Comparison of ENCODE assay signal across 27 cellular contexts in the genomic region with DNA sequence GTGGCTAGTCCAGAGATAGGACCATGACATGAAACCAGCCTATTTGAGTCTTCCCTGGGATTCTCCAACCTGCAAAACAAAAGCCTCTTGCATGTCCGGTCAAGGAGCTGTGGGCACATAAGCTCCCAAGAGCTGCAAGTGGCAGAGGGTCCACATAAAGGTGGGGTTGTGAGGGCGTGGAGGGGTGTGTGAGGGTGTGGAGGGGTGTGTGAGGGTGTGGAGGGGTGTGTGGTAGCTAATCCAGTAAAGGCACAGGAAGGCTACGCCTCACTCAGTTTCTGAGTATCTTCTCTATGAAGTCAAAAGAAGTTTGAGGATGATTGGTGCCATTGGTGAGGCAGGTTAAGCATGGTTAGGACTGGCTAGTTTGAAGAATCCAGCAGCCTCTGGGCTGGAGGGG.
"Had no signal": no experiment of that assay in that cellular context is flagged by ENCODE, and none has a peak within 500 bp of the region (broad histone marks: within the 10 kb centered on the region; RNA-seq: fewer than 3 reads in every experiment).

No MANE protein-coding gene starts in this region.

- H3K36me3 ChIP-seq: stomach, suprapubic skin, thoracic aorta, thyroid gland, tibial artery, tibial nerve, transverse colon, upper lobe of left lung, upper lobe of right lung, uterus, vagina had no signal

- H3K9me3 ChIP-seq: stomach, suprapubic skin, testis, thoracic aorta, thyroid gland, tibial artery, tibial nerve, transverse colon, upper lobe of left lung, upper lobe of right lung, uterus, vagina had no signal

- H3K27me3 Mint-ChIP-seq: stimulated activated naive B cell treated with anti-CD40 and anti-IgM and Interleukin-4, amounts not matched to agents 10 μg/mL and 1 μg/mL and 100 μg/mL, for 72 hours; stimulated activated naive CD8-positive, alpha-beta T cell treated with anti-CD3 and anti-CD28 coated beads, Interleukin-15, Interleukin-2, amounts not matched to agents 100 ng/mL and 50 ng/mL, for 24 hours; type B pancreatic cell had no signal

- H3K4me1 Mint-ChIP-seq: stimulated activated effector memory CD8-positive, alpha-beta T cell treated with anti-CD3 and anti-CD28 coated beads, Interleukin-12 subunit alpha, Interleukin-12 subunit beta, amount 100 ng/mL, for 72 hours; stimulated activated memory B cell treated with anti-CD40 and anti-IgM and Interleukin-4, amounts not matched to agents 10 μg/mL and 1 μg/mL and 100 μg/mL, for 72 hours; stimulated activated naive B cell treated with anti-CD40 and anti-IgM and Interleukin-4, amounts not matched to agents 10 μg/mL and 1 μg/mL and 100 μg/mL, for 72 hours had no signal

- FAIRE-seq: urothelium cell line had no signal

- H3K27me3 ChIP-seq: stomach, suprapubic skin, testis, thyroid gland, tibial artery, tibial nerve, transverse colon, upper lobe of left lung, upper lobe of right lung, uterus, vagina had no signal

- H3K4me3 ChIP-seq: stomach, suprapubic skin, testis, thoracic aorta, thyroid gland, tibial artery, tibial nerve, transverse colon, upper lobe of left lung, upper lobe of right lung, uterus, vagina had no signal

- H3K4me1 ChIP-seq: stomach, suprapubic skin, testis, tibial artery, tibial nerve, transverse colon, uterus, vagina had no signal

- H3K9me3 Mint-ChIP-seq: stimulated activated memory B cell treated with anti-CD40 and anti-IgM and Interleukin-4, amounts not matched to agents 10 μg/mL and 1 μg/mL and 100 μg/mL, for 72 hours; stimulated activated naive CD8-positive, alpha-beta T cell treated with anti-CD3 and anti-CD28 coated beads, Interleukin-15, Interleukin-2, amounts not matched to agents 100 ng/mL and 50 ng/mL, for 24 hours; type B pancreatic cell had no signal

- ATAC-seq: stimulated activated effector memory CD8-positive, alpha-beta T cell treated with anti-CD3 and anti-CD28 coated beads, Interleukin-12 subunit alpha, Interleukin-12 subunit beta, amount 100 ng/mL, for 72 hours; stimulated activated memory B cell treated with anti-CD40 and anti-IgM and Interleukin-4, amounts not matched to agents 10 μg/mL and 1 μg/mL and 100 μg/mL, for 72 hours; stimulated activated naive B cell treated with anti-CD40 and anti-IgM and Interleukin-4, amounts not matched to agents 10 μg/mL and 1 μg/mL and 100 μg/mL, for 72 hours; upper lobe of right lung had no signal

- H3K27ac ChIP-seq: stomach, suprapubic skin, testis, thoracic aorta, thyroid gland, tibial artery, tibial nerve, transverse colon, upper lobe of left lung, upper lobe of right lung, uterus, vagina had no signal

- H3K36me3 Mint-ChIP-seq: stimulated activated effector memory CD8-positive, alpha-beta T cell treated with anti-CD3 and anti-CD28 coated beads, Interleukin-12 subunit alpha, Interleukin-12 subunit beta, amount 100 ng/mL, for 72 hours; stimulated activated memory B cell treated with anti-CD40 and anti-IgM and Interleukin-4, amounts not matched to agents 10 μg/mL and 1 μg/mL and 100 μg/mL, for 72 hours; stimulated activated naive B cell treated with anti-CD40 and anti-IgM and Interleukin-4, amounts not matched to agents 10 μg/mL and 1 μg/mL and 100 μg/mL, for 72 hours; type B pancreatic cell had no signal

- H3K27ac Mint-ChIP-seq: stimulated activated effector memory CD8-positive, alpha-beta T cell treated with anti-CD3 and anti-CD28 coated beads, Interleukin-12 subunit alpha, Interleukin-12 subunit beta, amount 100 ng/mL, for 72 hours; stimulated activated memory B cell treated with anti-CD40 and anti-IgM and Interleukin-4, amounts not matched to agents 10 μg/mL and 1 μg/mL and 100 μg/mL, for 72 hours; stimulated activated naive B cell treated with anti-CD40 and anti-IgM and Interleukin-4, amounts not matched to agents 10 μg/mL and 1 μg/mL and 100 μg/mL, for 72 hours; stimulated activated naive CD8-positive, alpha-beta T cell treated with anti-CD3 and anti-CD28 coated beads, Interleukin-15, Interleukin-2, amounts not matched to agents 100 ng/mL and 50 ng/mL, for 24 hours; type B pancreatic cell had no signal

- H3K4me3 Mint-ChIP-seq: stimulated activated effector memory CD8-positive, alpha-beta T cell treated with anti-CD3 and anti-CD28 coated beads, Interleukin-12 subunit alpha, Interleukin-12 subunit beta, amount 100 ng/mL, for 72 hours; stimulated activated memory B cell treated with anti-CD40 and anti-IgM and Interleukin-4, amounts not matched to agents 10 μg/mL and 1 μg/mL and 100 μg/mL, for 72 hours; stimulated activated naive B cell treated with anti-CD40 and anti-IgM and Interleukin-4, amounts not matched to agents 10 μg/mL and 1 μg/mL and 100 μg/mL, for 72 hours; stimulated activated naive CD8-positive, alpha-beta T cell treated with anti-CD3 and anti-CD28 coated beads, Interleukin-15, Interleukin-2, amounts not matched to agents 100 ng/mL and 50 ng/mL, for 24 hours; type B pancreatic cell had no signal

- DNase-seq: stimulated activated CD4-positive, alpha-beta T cell treated with anti-CD3 and anti-CD28 coated beads, Interleukin-2, amount 100 ng/mL, for 24 hours; stimulated activated CD4-positive, alpha-beta T cell treated with anti-CD3 and anti-CD28 coated beads, Interleukin-2, amount 100 ng/mL, for 48 hours; stimulated activated CD4-positive, alpha-beta T cell treated with anti-CD3 and anti-CD28 coated beads, Interleukin-4, amount 100 ng/mL, for 1 hour; stimulated activated CD4-positive, alpha-beta T cell treated with anti-CD3 and anti-CD28 coated beads, Interleukin-4, amount 100 ng/mL, for 24 hours; stimulated activated CD4-positive, alpha-beta T cell treated with anti-CD3 and anti-CD28 coated beads, Interleukin-4, amount 100 ng/mL, for 4 hours; stimulated activated CD8-positive, alpha-beta memory T cell treated with anti-CD3 and anti-CD28 coated beads, Interleukin-4, amount 100 ng/mL, for 48 hours; stimulated activated naive B cell treated with anti-CD40 and anti-IgM and Interleukin-4, amounts not matched to agents 10 μg/mL and 1 μg/mL and 100 μg/mL, for 72 hours; stimulated activated naive CD4-positive, alpha-beta T cell; stimulated activated naive CD4-positive, alpha-beta T cell treated with Interleukin-2 at 50 U/mL for 16 hours; stomach; substantia nigra; testis; tibial artery; transverse colon; upper lobe of left lung; upper lobe of right lung; uterus had no signal
